ENCODE assay signal across 13 cellular contexts in genomic region chr9:91196103-91196761, GRCh38.
A peak's percentile ranks its signal among the peaks of the same experiment; 100 is the strongest.
DNase-seq lines count a peak whose midpoint lies in the region; ATAC-seq, FAIRE-seq and TF ChIP-seq lines count a peak whose summit lies in the region.
"Had no signal": no experiment of that assay in that cellular context is flagged by ENCODE, and none has a peak within 500 bp of the region (broad histone marks: within the 10 kb centered on the region; RNA-seq: fewer than 3 reads in every experiment).

No MANE protein-coding gene starts in this region.

- H3K9me1 ChIP-seq in K562 (ENCODE audit: control insufficient read depth, insufficient read depth, low read length): no peaks in the 10 kb centered on the region

- peak overlapping the region in 1 of 2 experiments; percentile 36 for H3K14ac ChIP-seq in mesenchymal stem cell (ENCODE audit: low read length in 2 of 2)

- peaks cover 91% of the 10 kb centered on the region for H3K4me1 Mint-ChIP-seq in activated T-cell treated with anti-CD3 and anti-CD28 coated beads, Interleukin-2, amount 50 U/mL, for 24 hours (ENCODE audit: low read depth)

- peak overlapping the region; percentile 77 for H4K91ac ChIP-seq in mesenchymal stem cell (ENCODE audit: low read length)

- H3K4me2 ChIP-seq in K562 (ENCODE audit: insufficient read depth, low read length) (0 out of 2 replicates have a peak overlapping the region, but pooled peaks have one; percentile 6), mesenchymal stem cell (ENCODE audit: low read length, poor library complexity, severe bottlenecking) (no peak overlapping the region)

- peaks cover 22% of the 10 kb centered on the region for H3K79me2 ChIP-seq in K562 (ENCODE audit: control insufficient read depth, insufficient read depth, low read length)

- peak overlapping the region; percentile 81 for H2BK120ac ChIP-seq in mesenchymal stem cell (ENCODE audit: low read depth, low read length)

- no TSS peak for BruUV-seq in K562 (replicated peaks; lab: Mats Ljungman, UMichigan)

- 95% methylated on average over 5 of the region's 7 CpGs for WGBS in K562 (ENCODE audit: insufficient coverage, low coverage, missing lambda C conversion rate)
- 85% methylated on average over 7 of the region's 7 CpGs for WGBS in mesenchymal stem cell
- WGBS in thymus: 97% methylated on average over 7 of the region's 7 CpGs

- H3K36me3 ChIP-seq in K562 (ENCODE audit: control insufficient read depth, insufficient read depth, low read length) (peaks cover 2% of the 10 kb centered on the region; the same call in 1 of the 3 replicates), mesenchymal stem cell (ENCODE audit: control insufficient read depth in 1 of 2, insufficient read depth in 2 of 2, low read depth in 1 of 2, low read length in 2 of 2) (no peaks in the 10 kb centered on the region), thymus (ENCODE audit: control insufficient read depth, insufficient read depth) (no peaks in the 10 kb centered on the region)

- H4K8ac ChIP-seq in mesenchymal stem cell (ENCODE audit: low read length): peak overlapping the region; percentile 39

- CTCF ChIA-PET in K562 (lab: Yijun Ruan, JAX; ENCODE audit: low intra/inter-chr PET ratio): no interaction called here

- peak overlapping the region; percentile 90 for H2BK15ac ChIP-seq in mesenchymal stem cell (ENCODE audit: low read depth, poor library complexity, severe bottlenecking)

- DNase-seq in activated T-cell treated with anti-CD3 and anti-CD28 coated beads, Interleukin-2, amount 50 U/mL, for 24 hours: no peak
- no peak for DNase-seq in activated T-cell treated with anti-CD3 and anti-CD28 coated beads, Interleukin-2, amount 50 U/mL, for 1 hour
- DNase-seq in K562 (ENCODE audit: extremely low read depth in 1 of 4, low spot score in 3 of 4) (no peak), mesenchymal stem cell (no peak), HPDE6-E6E7 (ENCODE audit: extremely low spot score) (no peak)
- no peak for DNase-seq in stimulated activated CD4-positive, alpha-beta T cell treated with anti-CD3 and anti-CD28 coated beads, Interleukin-2, amount 100 ng/mL, for 24 hours
- DNase-seq: activated CD4-positive, alpha-beta T cell treated with anti-CD3 and anti-CD28 coated beads for 48 hours; DMS79; effector memory CD8-positive, alpha-beta T cell; NCI-H446 had no signal

- intact Hi-C loops in K562 (cut with micrococcal nuclease): loop anchor here (5.0 to 10.0 kb wide), 2 partner anchors 56 to 91 kb away; no protein-coding TSS in a partner anchor

- H2BK5ac ChIP-seq in mesenchymal stem cell (ENCODE audit: low read depth, low read length, poor library complexity, severe bottlenecking): no peak overlapping the region

- no peak for TF ChIP-seq EP300 in K562 (IDR thresholded peaks at IDR 0.05; ENCODE audit: low read length)

- peak overlapping the region; percentile 69 for H3K27ac Mint-ChIP-seq in activated T-cell treated with anti-CD3 and anti-CD28 coated beads, Interleukin-2, amount 50 U/mL, for 24 hours
- H3K27ac Mint-ChIP-seq: effector memory CD8-positive, alpha-beta T cell had no signal

- no peaks in the 10 kb centered on the region for H3K27me3 Mint-ChIP-seq in activated T-cell treated with anti-CD3 and anti-CD28 coated beads, Interleukin-2, amount 50 U/mL, for 24 hours
- H3K27me3 Mint-ChIP-seq: effector memory CD8-positive, alpha-beta T cell had no signal

- no peak for TF ChIP-seq RAD21 in K562 (CRISPR knock-in tag; conservative IDR thresholded peaks at IDR 0.05 in 1 of 2, IDR thresholded peaks at IDR 0.05 in 1 of 2)

- TF ChIP-seq CTCF in K562 (IDR thresholded peaks at IDR 0.05 in 2 of 3, conservative IDR thresholded peaks at IDR 0.05 in 1 of 3; ENCODE audit: insufficient read depth in 2 of 3, low read depth in 1 of 3, low read length in 3 of 3): no peak

- ATAC-seq in K562: no peak
- no peak for ATAC-seq in HG02759 (IDR thresholded peaks at IDR 0.05; ENCODE audit: unreplicated experiment)
- ATAC-seq: effector memory CD8-positive, alpha-beta T cell had no signal

- H3K27ac ChIP-seq in K562 (ENCODE audit: extremely low read depth, low read depth, low read length) (peak overlapping the region; percentile 77), mesenchymal stem cell (ENCODE audit: low read length, poor library complexity, severe bottlenecking) (peak overlapping the region; percentile 41), thymus (ENCODE audit: low read depth) (peak overlapping the region; percentile 74)

- H2BK12ac ChIP-seq in mesenchymal stem cell (ENCODE audit: low read length in 2 of 2): peak overlapping the region; percentile 88 to 96

- H2AK5ac ChIP-seq in mesenchymal stem cell (ENCODE audit: low read length, severe bottlenecking): peak overlapping the region; percentile 7

- H3K27me3 ChIP-seq in K562 (ENCODE audit: control insufficient read depth in 2 of 2, insufficient read depth in 2 of 2, low read length in 2 of 2): no peaks in the 10 kb centered on the region
- no peaks in the 10 kb centered on the region for H3K27me3 ChIP-seq in mesenchymal stem cell (ENCODE audit: control insufficient read depth in 1 of 2, insufficient read depth in 1 of 2, low read length in 2 of 2)
- H3K27me3 ChIP-seq in thymus (ENCODE audit: control insufficient read depth, insufficient read depth): no peaks in the 10 kb centered on the region

- no peaks in the 10 kb centered on the region for H4K20me1 ChIP-seq in K562 (replicated peaks; ENCODE audit: control insufficient read depth, insufficient read depth, low read length)

- in situ Hi-C loops in K562 (cut with MboI): no loop called here

- H3K9me3 ChIP-seq in K562 (replicated peaks; ENCODE audit: control insufficient read depth, insufficient read depth, low read depth, low read length): 0 out of 2 replicates have a peak, but pooled peaks cover 1% of the 10 kb centered on the region
- peaks cover 2% of the 10 kb centered on the region for H3K9me3 ChIP-seq in mesenchymal stem cell (ENCODE audit: control insufficient read depth, low read length)
- no peaks in the 10 kb centered on the region for H3K9me3 ChIP-seq in thymus (ENCODE audit: control insufficient read depth)

- no peaks in the 10 kb centered on the region for H3K79me1 ChIP-seq in mesenchymal stem cell (replicated peaks; ENCODE audit: low read length, poor library complexity, severe bottlenecking)

- H2AFZ ChIP-seq in K562 (ENCODE audit: low read depth, low read length): peak overlapping the region; percentile 28
- no peak overlapping the region for H2AFZ ChIP-seq in mesenchymal stem cell (ENCODE audit: low read depth, low read length)

- no peak for FAIRE-seq in K562 (lab: Jason Lieb, UNC)

- peak overlapping the region; percentile 88 to 94 for H3K18ac ChIP-seq in mesenchymal stem cell (ENCODE audit: low read depth in 1 of 2, low read length in 2 of 2)

- peaks cover 15% of the 10 kb centered on the region for H3K9me3 Mint-ChIP-seq in activated T-cell treated with anti-CD3 and anti-CD28 coated beads, Interleukin-2, amount 50 U/mL, for 24 hours
- H3K9me3 Mint-ChIP-seq: effector memory CD8-positive, alpha-beta T cell had no signal

- H3K4me1 ChIP-seq in K562 (replicated peaks in 1 of 2; ENCODE audit: control insufficient read depth in 2 of 2, insufficient read depth in 2 of 2, low read length in 2 of 2) (peaks cover 34 to 69% of the 10 kb centered on the region in 2 experiments), mesenchymal stem cell (ENCODE audit: control insufficient read depth, insufficient read depth, low read depth, low read length) (peaks cover 26% of the 10 kb centered on the region), thymus (ENCODE audit: control insufficient read depth, insufficient read depth, low read length) (peaks cover 25% of the 10 kb centered on the region)

- TF ChIP-seq POLR2A in K562 (conservative IDR thresholded peaks at IDR 0.05): no peak

- no peak overlapping the region for H3K4me3 Mint-ChIP-seq in activated T-cell treated with anti-CD3 and anti-CD28 coated beads, Interleukin-2, amount 50 U/mL, for 24 hours

- POLR2A ChIA-PET in K562 (lab: Yijun Ruan, JAX): no interaction called here

- peaks cover 50% of the 10 kb centered on the region for H3K36me3 Mint-ChIP-seq in activated T-cell treated with anti-CD3 and anti-CD28 coated beads, Interleukin-2, amount 50 U/mL, for 24 hours (ENCODE audit: low read depth)

- H3K4me3 ChIP-seq in K562 (no peak overlapping the region), mesenchymal stem cell (ENCODE audit: insufficient read depth in 1 of 2, low read depth in 1 of 2, low read length in 2 of 2) (no peak overlapping the region), thymus (ENCODE audit: low read length) (no peak overlapping the region)
- H3K4me3 ChIP-seq: smooth muscle cell had no signal

- peak overlapping the region; percentile 81 to 88 for H3K4ac ChIP-seq in mesenchymal stem cell (ENCODE audit: low read depth in 1 of 2, low read length in 2 of 2)

- no peak overlapping the region for H3K23ac ChIP-seq in mesenchymal stem cell (ENCODE audit: low read length in 2 of 2)

- no peak overlapping the region for H3K9ac ChIP-seq in K562 (ENCODE audit: insufficient read depth in 1 of 2, low read depth in 2 of 2, low read length in 2 of 2)
- peak overlapping the region; percentile 60 for H3K9ac ChIP-seq in mesenchymal stem cell (ENCODE audit: low read length)

TF ChIP-seq in K562, 482 proteins besides CTCF, POLR2A, EP300 and RAD21 (continues in another document):
- no peak for TF ChIP-seq IRF9 (tag; IDR thresholded peaks at IDR 0.05)
